In the genomic region with DNA sequence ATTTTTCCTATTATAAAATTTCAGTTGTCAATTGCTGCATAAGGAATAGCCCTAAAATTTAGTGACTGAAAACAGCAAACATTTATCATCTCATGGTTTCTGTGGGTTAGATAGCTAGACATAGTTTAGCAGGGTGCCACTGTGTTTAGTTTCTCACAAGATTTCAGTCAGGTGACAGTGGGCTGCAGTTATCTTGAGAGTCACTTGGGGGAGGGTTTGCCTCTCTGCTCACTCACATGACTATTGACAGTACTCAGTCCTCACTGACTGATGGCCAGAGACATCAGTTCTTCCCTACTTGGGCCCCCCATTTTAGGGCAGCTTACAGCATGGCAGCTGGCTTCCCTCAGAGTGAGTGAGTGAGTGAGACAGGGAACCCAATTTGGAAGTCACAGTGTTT, we compare ENCODE assay signal across 16 cellular contexts. TPM values are rescaled to one million over a fixed set of nuclear protein-coding genes. Genes with fewer than 3 reads are reported as not detected.
DNase-seq lines count a peak whose midpoint lies in the region; ATAC-seq, FAIRE-seq and TF ChIP-seq lines count a peak whose summit lies in the region.
"Had no signal": no experiment of that assay in that cellular context is flagged by ENCODE, and none has a peak within 500 bp of the region (broad histone marks: within the 10 kb centered on the region; RNA-seq: fewer than 3 reads in every experiment).

No MANE protein-coding gene starts in this region.

- H3K4me1 Mint-ChIP-seq in activated CD4-positive, alpha-beta T cell treated with anti-CD3 and anti-CD28 coated beads for 36 hours, result peaks cover 15% of the 10 kb centered on the region

- ATAC-seq in activated CD4-positive, alpha-beta T cell treated with anti-CD3 and anti-CD28 coated beads for 36 hours, result peak; percentile 47
- peak; percentile 76 for ATAC-seq in GM12878
- peak; percentile 23 for ATAC-seq in stimulated activated naive CD8-positive, alpha-beta T cell treated with anti-CD3 and anti-CD28 coated beads, Interleukin-15, Interleukin-2, amounts not matched to agents 100 U/mL and 50 U/mL, for 24 hours
- ATAC-seq: GM23338 had no signal

- H3K79me2 ChIP-seq in MM.1S (ENCODE audit: low read length), result no peaks in the 10 kb centered on the region
- peaks cover 7% of the 10 kb centered on the region for H3K79me2 ChIP-seq in GM12878 (ENCODE audit: control insufficient read depth, insufficient read depth, low read length)

- no peak overlapping the region for H3K27ac ChIP-seq in MM.1S (ENCODE audit: low read length)
- no peak overlapping the region for H3K27ac ChIP-seq in GM12878 (ENCODE audit: control insufficient read depth, insufficient read depth)
- H3K27ac ChIP-seq: BLaER1 treated with 17β-estradiol and CSF1 and Interleukin-3, amounts not matched to agents 10 nM and 100 nM had no signal

- no TSS peak for BruUV-seq in GM12878 (replicated peaks; lab: Mats Ljungman, UMichigan)

- FAIRE-seq in GM12878 (lab: Jason Lieb, UNC), result no peak
- FAIRE-seq: GM12891, HTR-8/SVneo had no signal

- no peaks in the 10 kb centered on the region for H3K27me3 Mint-ChIP-seq in activated CD4-positive, alpha-beta T cell treated with anti-CD3 and anti-CD28 coated beads for 36 hours

- H2AFZ ChIP-seq in MM.1S (ENCODE audit: low read length), result no peak overlapping the region
- no peak overlapping the region for H2AFZ ChIP-seq in GM12878 (ENCODE audit: control insufficient read depth, low read depth, low read length)
- H2AFZ ChIP-seq: GM23338 had no signal

- POLR2A ChIA-PET in activated CD4-positive, alpha-beta T cell treated with anti-CD3 and anti-CD28 coated beads for 36 hours (lab: Charles Lee), result no interaction called here
- POLR2A ChIA-PET in GM12878 (lab: Charles Lee), result interaction anchor here (1.2 kb wide), 1 partner anchor 30 kb away, joined by 3 read pairs; no protein-coding TSS in a partner anchor

- H3K36me3 ChIP-seq in MM.1S (replicated peaks; ENCODE audit: insufficient read depth, low read length), result no peaks in the 10 kb centered on the region
- H3K36me3 ChIP-seq in GM12878 (ENCODE audit: control insufficient read depth in 2 of 2, insufficient read depth in 2 of 2, low read length in 1 of 2), result peaks cover 3 to 7% of the 10 kb centered on the region in 2 experiments; a peak in 2 of 4 replicates

- intact Hi-C loops in activated CD4-positive, alpha-beta T cell treated with anti-CD3 and anti-CD28 coated beads for 36 hours (cut with DNase I, micrococcal nuclease), result no loop called here
- intact Hi-C loops in GM12878 (cut with micrococcal nuclease; ENCODE audit: unreplicated experiment), result no loop called here

- H3K9me2 ChIP-seq in MM.1S (replicated peaks; ENCODE audit: insufficient read depth, low read length), result no peaks in the 10 kb centered on the region

- TF ChIP-seq POLR2A in GM12878 (IDR thresholded peaks at IDR 0.05; ENCODE audit: low read depth, low read length), result no peak

- RAD21 ChIA-PET in GM12878 (lab: Charles Lee; ENCODE audit: unreplicated experiment), result interaction anchor here (1.4 to 1.5 kb wide), 2 partner anchors 9 to 41 kb away, joined by 3 to 4 read pairs; no protein-coding TSS in a partner anchor

- no peak overlapping the region for H3K4me3 ChIP-seq in MM.1S (ENCODE audit: low read length)
- no peak overlapping the region for H3K4me3 ChIP-seq in GM12878
- H3K4me3 ChIP-seq: BLaER1 treated with 17β-estradiol and CSF1 and Interleukin-3, amounts not matched to agents 10 nM and 100 nM; GM23338 had no signal

- H3K9me3 Mint-ChIP-seq in activated CD4-positive, alpha-beta T cell treated with anti-CD3 and anti-CD28 coated beads for 36 hours (ENCODE audit: low read depth), result no peaks in the 10 kb centered on the region
- H3K9me3 Mint-ChIP-seq: GM23338 had no signal

- H3K4me2 ChIP-seq in MM.1S (ENCODE audit: low read depth, low read length) (no peak overlapping the region), GM12878 (ENCODE audit: control insufficient read depth, insufficient read depth) (no peak overlapping the region)
- H3K4me2 ChIP-seq: GM23338 had no signal

- H3K9ac ChIP-seq in MM.1S (ENCODE audit: low read length), result no peak overlapping the region
- no peak overlapping the region for H3K9ac ChIP-seq in GM12878 (ENCODE audit: control insufficient read depth, insufficient read depth, low read length)
- H3K9ac ChIP-seq: BLaER1 treated with 17β-estradiol and CSF1 and Interleukin-3, amounts not matched to agents 10 nM and 100 nM had no signal

- no peak for DNase-seq in activated CD4-positive, alpha-beta T cell treated with anti-CD3 and anti-CD28 coated beads for 36 hours
- DNase-seq in activated CD4-positive, alpha-beta T cell treated with anti-CD3 and anti-CD28 coated beads for 4 hours, result no peak
- DNase-seq in MM.1S, result peak; percentile 27
- no peak for DNase-seq in GM12878 (ENCODE audit: low read depth, low spot score)
- DNase-seq in stimulated activated naive CD8-positive, alpha-beta T cell treated with anti-CD3 and anti-CD28 coated beads, Interleukin-15, Interleukin-2, amounts not matched to agents 100 U/mL and 50 U/mL, for 24 hours, result no peak
- DNase-seq in KG1 (lab: John Stamatoyannopoulos, UW), result no peak
- DNase-seq in DMS79 treated with DMSO at 0.1 percent for 48 hours (lab: John Stamatoyannopoulos, UW), result no peak
- no peak for DNase-seq in cerebellar cortex (ENCODE audit: low spot score)
- DNase-seq: NCI-H1105, NCI-H1694 treated with DMSO at 0.1 percent for 48 hours, NCI-H774, RPMI8226 had no signal

- no peaks in the 10 kb centered on the region for H4K20me1 ChIP-seq in MM.1S (ENCODE audit: insufficient read depth, low read length)
- no peaks in the 10 kb centered on the region for H4K20me1 ChIP-seq in GM12878 (ENCODE audit: control insufficient read depth, insufficient read depth)
- H4K20me1 ChIP-seq: BLaER1 treated with 17β-estradiol and CSF1 and Interleukin-3, amounts not matched to agents 10 nM and 100 nM had no signal

- CTCF ChIA-PET in activated CD4-positive, alpha-beta T cell treated with anti-CD3 and anti-CD28 coated beads for 36 hours (lab: Charles Lee), result no interaction called here
- CTCF ChIA-PET in GM12878 (lab: Yijun Ruan, JAX), result interaction anchor here (1.1 kb wide), 1 partner anchor 30 kb away, joined by 3 read pairs; no protein-coding TSS in a partner anchor

- no peak for TF ChIP-seq CTCF in MM.1S (IDR thresholded peaks at IDR 0.05; ENCODE audit: low read length)
- TF ChIP-seq CTCF in GM12878 (IDR thresholded peaks at IDR 0.05 in 2 of 3, conservative IDR thresholded peaks at IDR 0.05 in 1 of 3; ENCODE audit: control insufficient read depth in 2 of 3, extremely low read depth in 1 of 3, insufficient read depth in 1 of 3, low read depth in 3 of 3, low read length in 3 of 3), result no peak; a peak in 1 of 6 replicates

- no peaks in the 10 kb centered on the region for H3F3A ChIP-seq in MM.1S (ENCODE audit: insufficient read depth, low read length)

- H3K27me3 ChIP-seq in MM.1S (replicated peaks; ENCODE audit: insufficient read depth, low read length) (no peaks in the 10 kb centered on the region), GM12878 (replicated peaks in 1 of 2; ENCODE audit: control insufficient read depth in 2 of 2, insufficient read depth in 2 of 2, low read length in 1 of 2) (no peaks in the 10 kb centered on the region)
- H3K27me3 ChIP-seq: BLaER1 treated with 17β-estradiol and CSF1 and Interleukin-3, amounts not matched to agents 10 nM and 100 nM had no signal

- H3K27ac Mint-ChIP-seq in activated CD4-positive, alpha-beta T cell treated with anti-CD3 and anti-CD28 coated beads for 36 hours, result no peak overlapping the region
- H3K27ac Mint-ChIP-seq: GM23338 had no signal

- 0 out of 2 replicates have a peak, but pooled peaks have one; percentile 11 for TF ChIP-seq RAD21 in GM12878 (IDR thresholded peaks at IDR 0.05; ENCODE audit: insufficient read depth, low read depth, low read length)

- H3K4me1 ChIP-seq in MM.1S (ENCODE audit: low read length) (peaks cover 9% of the 10 kb centered on the region), GM12878 (ENCODE audit: control insufficient read depth, insufficient read depth, low read length) (no peaks in the 10 kb centered on the region)

- TF ChIP-seq EP300 in GM12878 (IDR thresholded peaks at IDR 0.05; ENCODE audit: borderline replicate concordance in 1 of 2, control insufficient read depth in 1 of 2, low read depth in 2 of 2, low read length in 2 of 2), result no peak

- SMC1A ChIA-PET in GM12878 (lab: Charles Lee; ENCODE audit: uncharacterized antibody, unreplicated experiment), result interaction anchor here (0.9 to 2.6 kb wide), 5 partner anchors 19 to 121 kb away, joined by 3 to 7 read pairs (median 4); no protein-coding TSS in a partner anchor

- H3K4me3 Mint-ChIP-seq in activated CD4-positive, alpha-beta T cell treated with anti-CD3 and anti-CD28 coated beads for 36 hours, result no peak overlapping the region
- H3K4me3 Mint-ChIP-seq: GM23338 had no signal

- H3K36me3 Mint-ChIP-seq in activated CD4-positive, alpha-beta T cell treated with anti-CD3 and anti-CD28 coated beads for 36 hours (ENCODE audit: low read depth), result peaks cover 8% of the 10 kb centered on the region

- in situ Hi-C loops in GM12878 (cut with MboI), result no loop called here

- H3K9me3 ChIP-seq in MM.1S (replicated peaks; ENCODE audit: insufficient read depth, low read length) (no peaks in the 10 kb centered on the region), GM12878 (replicated peaks; ENCODE audit: control insufficient read depth, insufficient read depth, low read length) (no peaks in the 10 kb centered on the region)
- H3K9me3 ChIP-seq: BLaER1 treated with 17β-estradiol and CSF1 and Interleukin-3, amounts not matched to agents 10 nM and 100 nM had no signal

TF ChIP-seq in GM12878, 131 proteins besides CTCF, POLR2A, EP300 and RAD21 (continues in another document):
- no peak for TF ChIP-seq RB1 (IDR thresholded peaks at IDR 0.05; ENCODE audit: borderline replicate concordance)

RNA-seq across cellular contexts. Expression of a gene that starts 42.0 kb away (rescaled TPM):
- 10 to 100 TPM; 11.3 to 11.4 TPM for total RNA-seq in activated CD4-positive, alpha-beta T cell treated with anti-CD3 and anti-CD28 coated beads for 36 hours
- total RNA-seq in GM12878 (2013; cell fraction: nucleolus; rRNA removed), result 530 and 531 TPM in 2 replicates
- 22.9 and 24.5 TPM in 2 replicates for total RNA-seq in GM12878 (2014; rRNA removed)
- total RNA-seq in GM12878 (2014; rRNA removed; fragmentation: Illumina TruSeq; extraction: Trizol), result 21.3 and 23.3 TPM in 2 replicates
- total RNA-seq in GM12878 (2021), result 33.4 and 34.6 TPM in 2 replicates
- 20.7 TPM for polyA plus RNA-seq in GM12878 (2011; ENCODE audit: low read depth)
- polyA plus RNA-seq in GM12878 (2011; rRNA removed), result 146 and 184 TPM in 2 replicates
- 71.8 and 77.9 TPM in 2 replicates for polyA plus RNA-seq in GM12878 (2011; cell fraction: cytosol; rRNA removed)
- polyA plus RNA-seq in GM12878 (2011; cell fraction: nucleus; rRNA removed), result 159 and 168 TPM in 2 replicates
- 26.8 and 29.0 TPM in 2 replicates for polyA plus RNA-seq in GM12878 (2012)
- polyA plus RNA-seq in GM12878 (2014; fragmentation: Illumina TruSeq; extraction: Trizol), result 21.5 and 26.9 TPM in 2 replicates
- polyA plus RNA-seq in GM12878 (2014; fragmentation: Nextera tagmentation; extraction: Ambion mirVana), result 1 to 10 TPM; 6.7 to 9.1 TPM
- polyA plus RNA-seq in GM12878 (2014; rRNA removed), result 27.6 and 38.2 TPM in 2 replicates
- 10 to 100 TPM in 1 of 2 experiments, 1 to 10 TPM in 1; 9.5 to 13.3 TPM for polyA plus RNA-seq in GM12878 (2016; fragmentation: Nextera tagmentation; extraction: Ambion mirVana)
- polyA minus RNA-seq in GM12878 (2011; rRNA and poly(A)+ RNA removed), result 168 and 196 TPM in 2 replicates
- 48.8 and 54.7 TPM in 2 replicates for polyA minus RNA-seq in GM12878 (2011; cell fraction: cytosol; rRNA and poly(A)+ RNA removed)
- polyA minus RNA-seq in GM12878 (2011; cell fraction: nucleus; rRNA and poly(A)+ RNA removed), result 771 and 1,558 TPM in 2 replicates

Comparison
In these comparisons a context has a peak if more than half of its experiments do, and no peak if none do; other contexts are left out.
1. ATAC-seq: peak in every context shown above with its lines; median percentile 76 in GM12878; 47 in activated CD4-positive, alpha-beta T cell treated with anti-CD3 and anti-CD28 coated beads for 36 hours; 23 in stimulated activated naive CD8-positive, alpha-beta T cell treated with anti-CD3 and anti-CD28 coated beads, Interleukin-15, Interleukin-2, amounts not matched to agents 100 U/mL and 50 U/mL, for 24 hours.